ENCODE assay signal across 8 cellular contexts in genomic region chr6:33710296-33711121, GRCh38. TPM values are rescaled to one million over a fixed set of nuclear protein-coding genes. Genes with fewer than 3 reads are reported as not detected.
A peak's percentile ranks its signal among the peaks of the same experiment; 100 is the strongest.
DNase-seq lines count a peak whose midpoint lies in the region; TF ChIP-seq lines count a peak whose summit lies in the region.

No MANE protein-coding gene starts in this region.

- TF ChIP-seq CTCF in Loucy (conservative IDR thresholded peaks at IDR 0.05; ENCODE audit: low read length) (no peak), breast epithelium (IDR thresholded peaks at IDR 0.05) (no peak)

- H3K4me3 ChIP-seq in Loucy (ENCODE audit: low read length, poor library complexity, severe bottlenecking) (peak overlapping the region; percentile 82), breast epithelium (peak overlapping the region; percentile 65 to 86 (median 83)), muscle layer of colon (ENCODE audit: low read depth in 1 of 2, low read length in 2 of 2) (peak overlapping the region; percentile 66 to 84)

- DNase-seq in DMS79 treated with DMSO at 0.1 percent for 48 hours (lab: John Stamatoyannopoulos, UW) (peak; percentile 23), breast epithelium (ENCODE audit: low spot score in 2 of 2) (no peak), DMS114 treated with DMSO at 0.1 percent for 48 hours (lab: John Stamatoyannopoulos, UW; ENCODE audit: unreplicated experiment) (no peak), COR-L47 (lab: John Stamatoyannopoulos, UW) (no peak), A172 (ENCODE audit: low spot score) (no peak)
- no peak for DNase-seq in NK-92 treated with Interleukin-12 subunit alpha and Interleukin-12 subunit beta, amount 100 ng/mL, for 24 hours (lab: John Stamatoyannopoulos, UW)

- peaks cover 35% of the 10 kb centered on the region for H3K4me1 ChIP-seq in Loucy (ENCODE audit: insufficient read depth, low read length, poor library complexity, severe bottlenecking)
- peaks cover 0 to 7% of the 10 kb centered on the region in 2 donors for H3K4me1 ChIP-seq in breast epithelium
- peaks cover 12% of the 10 kb centered on the region for H3K4me1 ChIP-seq in muscle layer of colon (ENCODE audit: insufficient read depth, low read length)

- H3K27me3 ChIP-seq in Loucy (ENCODE audit: insufficient read depth, low read length, poor library complexity, severe bottlenecking): no peaks in the 10 kb centered on the region
- H3K27me3 ChIP-seq in breast epithelium: no peaks in the 10 kb centered on the region
- H3K27me3 ChIP-seq in muscle layer of colon (ENCODE audit: control insufficient read depth in 1 of 2, insufficient read depth in 2 of 2, low read length in 2 of 2): no peaks in the 10 kb centered on the region

- no peaks in the 10 kb centered on the region for H3F3A ChIP-seq in Loucy (ENCODE audit: low read depth)

- H3K36me3 ChIP-seq in Loucy (ENCODE audit: insufficient read depth, low read length): no peaks in the 10 kb centered on the region
- no peaks in the 10 kb centered on the region for H3K36me3 ChIP-seq in breast epithelium
- peaks cover 6% of the 10 kb centered on the region for H3K36me3 ChIP-seq in muscle layer of colon (ENCODE audit: insufficient read depth, low read length)

- peaks cover 4% of the 10 kb centered on the region for H4K20me1 ChIP-seq in Loucy (ENCODE audit: insufficient read depth, low read length, poor library complexity, severe bottlenecking)

- peak overlapping the region; percentile 92 for H3K4me2 ChIP-seq in Loucy (ENCODE audit: low read depth, low read length, poor library complexity, severe bottlenecking)

- peak overlapping the region; percentile 93; the same call in 1 of the 2 replicates for H2AFZ ChIP-seq in Loucy (ENCODE audit: low read length)

- intact Hi-C loops in breast epithelium (cut with DNase I; ENCODE audit: low total_unique reads): no loop called here

- H3K27ac ChIP-seq in breast epithelium (peak overlapping the region in 1 of 2 donors; percentile 82), muscle layer of colon (ENCODE audit: low read depth, low read length) (peak overlapping the region; percentile 85)

- H3K9me3 ChIP-seq in Loucy (ENCODE audit: insufficient read depth, low read depth, low read length) (no peaks in the 10 kb centered on the region), breast epithelium (no peaks in the 10 kb centered on the region), muscle layer of colon (ENCODE audit: low read length) (no peaks in the 10 kb centered on the region)

- H3K9ac ChIP-seq in Loucy (ENCODE audit: low read depth, low read length, poor library complexity, severe bottlenecking) (peak overlapping the region; percentile 84), muscle layer of colon (ENCODE audit: low read length) (peak overlapping the region; percentile 55)

- no peak for TF ChIP-seq POLR2A in breast epithelium (IDR thresholded peaks at IDR 0.05)

- H3K79me2 ChIP-seq in Loucy (ENCODE audit: insufficient read depth, low read length): peaks cover 23% of the 10 kb centered on the region

- no peaks in the 10 kb centered on the region for H3K9me2 ChIP-seq in Loucy (replicated peaks; ENCODE audit: low read depth, low read length)

RNA-seq across cellular contexts. Expression of gene UQCC2, which starts 1.0 kb away (rescaled TPM):
- 10 to 100 TPM in 2 of 3 donors, 1 to 10 TPM in 1; 9.9 to 19.7 (median 19.6) TPM for total RNA-seq in breast epithelium
- total RNA-seq in A172 (2014; rRNA removed; shearing (Covaris generic)): 46.1 and 70.3 TPM in 2 replicates

RNA-seq across cellular contexts. Expression of gene IP6K3, which starts 36.2 kb away (rescaled TPM):
- 1 to 10 TPM in 1 of 3 donors, under 1 TPM in 2; 0.15 to 4.2 (median 0.66) TPM for total RNA-seq in breast epithelium
- 6.8 and 6.9 TPM in 2 replicates for total RNA-seq in A172 (2014; rRNA removed; shearing (Covaris generic))
